Comparison of ENCODE assay signal across 9 cellular contexts in the genomic region with DNA sequence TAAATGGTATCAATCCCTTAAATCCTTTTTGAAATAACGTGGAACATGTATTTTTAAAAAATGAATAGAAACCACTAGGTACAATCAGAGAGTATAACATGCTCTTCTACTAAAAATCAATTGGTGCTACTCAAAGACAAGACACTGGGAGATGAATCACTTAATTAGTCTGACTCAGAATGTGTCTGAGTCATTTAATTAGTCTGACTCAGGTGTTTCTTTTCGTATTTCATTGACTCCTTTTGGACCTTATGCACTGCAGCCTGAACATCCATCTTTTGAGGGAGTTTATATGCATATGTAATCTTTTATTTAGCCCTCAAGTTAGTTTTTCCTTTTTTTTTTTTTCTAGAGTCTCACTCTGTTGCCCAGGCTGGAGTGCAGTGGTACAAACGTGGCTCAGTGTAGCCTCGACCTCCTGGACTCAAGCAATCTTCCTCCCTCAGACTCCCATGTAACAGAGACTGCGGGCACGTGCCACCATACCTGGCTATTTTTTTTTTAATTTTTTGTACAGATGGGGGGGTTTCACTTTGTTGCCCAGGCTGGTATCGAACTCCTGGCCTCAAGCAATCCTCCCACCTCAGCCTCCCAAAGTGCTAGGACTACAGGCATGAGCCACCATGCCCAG. TPM values are rescaled to one million over a fixed set of nuclear protein-coding genes. Genes with fewer than 3 reads are reported as not detected.
DNase-seq lines count a peak whose midpoint lies in the region; ATAC-seq and TF ChIP-seq lines count a peak whose summit lies in the region.
"Had no signal": no experiment of that assay in that cellular context is flagged by ENCODE, and none has a peak within 500 bp of the region (broad histone marks: within the 10 kb centered on the region; RNA-seq: fewer than 3 reads in every experiment).

No MANE protein-coding gene starts in this region.

- H3K4me2 ChIP-seq in GM23248 (ENCODE audit: unreplicated experiment), result peak overlapping the region; percentile 23
- H3K4me2 ChIP-seq in PC-3 (ENCODE audit: low read length), result peak overlapping the region; percentile 45

- POLR2A ChIA-PET in PC-3 (lab: Charles Lee; ENCODE audit: unreplicated experiment), result no interaction called here

- H3K9me3 ChIP-seq in GM23248 (ENCODE audit: low read depth), result no peaks in the 10 kb centered on the region
- no peaks in the 10 kb centered on the region for H3K9me3 ChIP-seq in PC-3 (ENCODE audit: low read length)

- H3K27ac ChIP-seq in GM23248 (peak overlapping the region; percentile 23; the same call in 1 of the 2 replicates), PC-3 (ENCODE audit: low read length) (peak overlapping the region; percentile 44)
- H3K27ac ChIP-seq: skin epidermis had no signal

- DNase-seq in ELR (ENCODE audit: low read depth) (peak; percentile 89), GM23248 (peak; percentile 89), PC-3 (peak; percentile 91), iris pigment epithelial cell (ENCODE audit: low read depth) (peak; percentile 17), hippocampal formation (lab: John Stamatoyannopoulos, UW) (no peak), NCI-H187 (lab: John Stamatoyannopoulos, UW) (no peak), pons (ENCODE audit: low spot score) (no peak)

- H3K9ac ChIP-seq in GM23248, result no peak overlapping the region
- peak overlapping the region; percentile 9; the same call in 1 of the 2 replicates for H3K9ac ChIP-seq in PC-3 (ENCODE audit: low read length)

- intact Hi-C loops in PC-3 (cut with micrococcal nuclease), result no loop called here

- H3F3A ChIP-seq in GM23248 (ENCODE audit: insufficient read depth) (peaks cover 38% of the 10 kb centered on the region), PC-3 (ENCODE audit: low read length, unreplicated experiment) (peaks cover 3% of the 10 kb centered on the region)

- H3K9me2 ChIP-seq in GM23248 (ENCODE audit: insufficient read depth) (no peaks in the 10 kb centered on the region), PC-3 (replicated peaks; ENCODE audit: low read length) (no peaks in the 10 kb centered on the region)

- H3K4me1 ChIP-seq in GM23248 (ENCODE audit: insufficient read depth) (peaks cover 31% of the 10 kb centered on the region), PC-3 (ENCODE audit: insufficient read depth, low read length) (peaks cover 23% of the 10 kb centered on the region)

- ATAC-seq in PC-3, result peak; percentile 94
- ATAC-seq in HG03108 (IDR thresholded peaks at IDR 0.05; ENCODE audit: unreplicated experiment), result no peak

- H3K36me3 ChIP-seq in GM23248 (ENCODE audit: low read depth) (0 out of 2 replicates have a peak, but pooled peaks cover 8% of the 10 kb centered on the region), PC-3 (ENCODE audit: low read depth, low read length) (peaks cover 9% of the 10 kb centered on the region)

- peaks cover 85% of the 10 kb centered on the region for H3K79me2 ChIP-seq in GM23248 (ENCODE audit: insufficient read depth)
- H3K79me2 ChIP-seq in PC-3 (ENCODE audit: low read length), result peaks cover 48% of the 10 kb centered on the region

- no TSS peak for BruUV-seq in PC-3 (replicated peaks; lab: Mats Ljungman, UMichigan)

- CTCF ChIA-PET in PC-3 (lab: Charles Lee), result no interaction called here

- H3K4me3 ChIP-seq in GM23248 (no peak overlapping the region), PC-3 (ENCODE audit: low read length) (no peak overlapping the region)
- H3K4me3 ChIP-seq: skin epidermis had no signal

- H3K27me3 ChIP-seq in GM23248 (replicated peaks; ENCODE audit: insufficient read depth) (no peaks in the 10 kb centered on the region), PC-3 (ENCODE audit: low read length) (no peaks in the 10 kb centered on the region)

- H4K20me1 ChIP-seq in GM23248 (ENCODE audit: insufficient read depth) (no peaks in the 10 kb centered on the region), PC-3 (ENCODE audit: low read length) (no peaks in the 10 kb centered on the region)

- no peak overlapping the region for H2AFZ ChIP-seq in GM23248
- no peak overlapping the region for H2AFZ ChIP-seq in PC-3 (ENCODE audit: low read length)

- in situ Hi-C loops in GM23248 (cut with MboI), result no loop called here

- WGBS in GM23248 (ENCODE audit: low coverage in 1 of 2, low lambda C conversion rate in 2 of 2, missing lambda C conversion rate in 2 of 2), 2 experiments, result 43 to 45% methylated on average over 7 of the region's 7 CpGs

- no peak for TF ChIP-seq CTCF in PC-3 (conservative IDR thresholded peaks at IDR 0.05; ENCODE audit: low read depth, low read length)

RNA-seq across cellular contexts. Expression of gene PPP4R3B, which starts 26.5 kb away (rescaled TPM):
- total RNA-seq in GM23248 (2014; rRNA removed; shearing (Covaris generic)), result 32.2 and 41.8 TPM in 2 replicates
- polyA plus RNA-seq in GM23248 (2016; fragmentation: Nextera tagmentation; extraction: Ambion mirVana), result 39.1 and 41.2 TPM in 2 replicates
- total RNA-seq in PC-3 (2014; rRNA removed), result 38.4 and 50.7 TPM in 2 replicates

Comparison
In these comparisons a context has a peak if more than half of its experiments do, and no peak if none do; other contexts are left out.
1. DNase-seq: peak in ELR (single experiment), GM23248 (single experiment), PC-3 (single experiment) and iris pigment epithelial cell (single experiment); none in hippocampal formation (0 of 2), NCI-H187 (0 of 2) and pons (single experiment).